ENCODE assay signal across 17 cellular contexts in the genomic region with DNA sequence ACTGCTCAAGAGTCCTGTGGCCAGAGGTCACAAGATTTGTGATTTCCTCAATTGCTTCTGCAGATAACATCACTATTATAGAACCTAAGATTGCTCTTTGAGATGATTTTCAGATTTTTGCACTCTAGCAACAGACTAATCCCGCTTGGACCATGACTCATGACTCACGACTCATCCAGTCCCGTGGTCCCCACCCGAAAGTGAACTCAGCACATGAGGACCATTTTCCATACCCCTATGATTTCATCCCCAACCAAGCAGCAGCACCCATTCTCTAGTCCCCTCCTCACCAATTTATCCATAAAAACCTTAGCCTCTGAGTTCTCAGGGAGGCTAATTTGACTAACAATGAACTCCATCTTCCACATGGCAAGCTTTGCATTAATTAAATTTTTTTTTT.
DNase-seq lines count a peak whose midpoint lies in the region; ATAC-seq and TF ChIP-seq lines count a peak whose summit lies in the region.
"Had no signal": no experiment of that assay in that cellular context is flagged by ENCODE, and none has a peak within 500 bp of the region (broad histone marks: within the 10 kb centered on the region; RNA-seq: fewer than 3 reads in every experiment).

No MANE protein-coding gene starts in this region.

- H3K36me3 ChIP-seq in MG63 = no peaks in the 10 kb centered on the region
- H3K36me3 ChIP-seq: BLaER1 treated with 17β-estradiol and CSF1 and Interleukin-3, amounts not matched to agents 10 nM and 100 nM; SJSA1 had no signal

- no peaks in the 10 kb centered on the region for H3K4me1 ChIP-seq in foreskin keratinocyte
- H3K4me1 ChIP-seq: BLaER1 treated with 17β-estradiol and CSF1 and Interleukin-3, amounts not matched to agents 10 nM and 100 nM; SJSA1 had no signal

- peak; percentile 40 for DNase-seq in A172 (ENCODE audit: low spot score)
- peak; percentile 63 for DNase-seq in ELR (ENCODE audit: low read depth)
- DNase-seq in MG63 = peak; percentile 13
- peak in 1 of 2 donors; percentile 3 for DNase-seq in foreskin keratinocyte
- DNase-seq in HuH-7.5 (ENCODE audit: low spot score) = no peak
- DNase-seq: CD8-positive, alpha-beta memory T cell; DMS53; H7; NCI-H1417 treated with DMSO at 0.1 percent for 48 hours; NCI-H187 treated with DMSO at 0.1 percent for 48 hours; NCI-H345; NCI-H524 treated with DMSO at 0.1 percent for 48 hours had no signal

- TF ChIP-seq CTCF in foreskin keratinocyte (conservative IDR thresholded peaks at IDR 0.05) = no peak

- H3K4me3 ChIP-seq in MG63 = no peak overlapping the region
- H3K4me3 ChIP-seq: BLaER1 treated with 17β-estradiol and CSF1 and Interleukin-3, amounts not matched to agents 10 nM and 100 nM; K562; SJSA1 had no signal

- H3K27ac ChIP-seq in foreskin keratinocyte = no peak overlapping the region
- H3K27ac ChIP-seq: BLaER1 treated with 17β-estradiol and CSF1 and Interleukin-3, amounts not matched to agents 10 nM and 100 nM; SJSA1 had no signal

- no peaks in the 10 kb centered on the region for H3K27me3 ChIP-seq in MG63
- no peaks in the 10 kb centered on the region for H3K27me3 ChIP-seq in foreskin keratinocyte
- H3K27me3 ChIP-seq: BLaER1 treated with 17β-estradiol and CSF1 and Interleukin-3, amounts not matched to agents 10 nM and 100 nM; SJSA1 had no signal

- ATAC-seq in foreskin keratinocyte (peak; percentile 51), HG02571 (IDR thresholded peaks at IDR 0.05; ENCODE audit: unreplicated experiment) (no peak), GM19035 (IDR thresholded peaks at IDR 0.05; ENCODE audit: unreplicated experiment) (no peak)
- ATAC-seq: K562 had no signal

- H3K9me3 ChIP-seq in MG63 = no peaks in the 10 kb centered on the region; the same call in 1 of the 2 replicates
- H3K9me3 ChIP-seq: SJSA1 had no signal
